ENCODE assay signal across 10 cellular contexts in the genomic region with DNA sequence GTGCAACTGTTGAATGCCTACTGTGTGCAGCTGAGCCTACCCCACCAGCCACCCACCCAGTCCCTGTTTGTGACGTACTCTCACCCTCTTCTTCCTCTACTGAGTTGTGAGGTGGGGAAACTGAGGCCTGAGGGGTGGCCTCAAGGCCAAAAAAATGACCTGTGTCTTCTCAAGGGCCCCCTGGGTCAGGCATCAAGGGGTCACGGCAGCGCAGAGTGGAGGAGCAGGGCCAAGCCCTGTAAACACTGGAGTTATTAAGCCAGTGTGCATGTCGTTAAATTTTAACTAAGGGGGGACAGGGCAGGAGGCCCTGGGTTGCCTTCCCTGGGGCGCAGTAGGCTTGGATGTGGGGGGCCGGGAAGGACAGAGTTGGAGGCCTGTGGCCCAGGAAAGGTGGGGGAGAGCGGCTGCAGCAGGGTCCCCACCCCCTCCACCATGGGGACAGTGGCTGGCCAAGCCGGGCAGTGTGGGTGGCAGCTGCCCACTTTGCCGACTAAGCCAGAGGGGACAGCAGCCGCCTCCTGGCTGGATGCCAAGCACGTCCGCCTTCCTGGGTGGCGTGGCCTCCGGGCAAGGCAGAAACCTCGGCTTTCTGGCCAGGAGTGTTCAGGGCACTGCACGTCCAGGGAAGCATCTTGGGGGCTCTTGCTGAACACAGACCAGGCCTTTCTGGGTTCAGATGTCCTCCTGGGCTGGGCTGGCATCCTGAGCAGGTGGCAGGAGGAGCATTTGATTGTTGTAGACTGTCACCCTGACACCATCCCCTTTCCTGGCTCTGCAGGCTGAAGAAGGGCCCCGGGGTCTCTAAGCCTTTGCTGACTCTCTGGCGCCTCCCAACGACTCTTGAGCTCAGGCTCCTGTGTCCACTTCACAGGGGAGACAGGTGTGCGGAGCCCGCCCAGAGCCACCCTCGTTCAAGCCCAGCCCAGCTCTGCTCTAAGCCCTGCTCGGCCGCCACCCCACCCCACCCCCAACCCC. TPM values are rescaled to one million over a fixed set of nuclear protein-coding genes. Genes with fewer than 3 reads are reported as not detected.
A peak's percentile ranks its signal among the peaks of the same experiment; 100 is the strongest.
DNase-seq lines count a peak whose midpoint lies in the region; ATAC-seq, FAIRE-seq and TF ChIP-seq lines count a peak whose summit lies in the region.
"Had no signal": no experiment of that assay in that cellular context is flagged by ENCODE, and none has a peak within 500 bp of the region (broad histone marks: within the 10 kb centered on the region; RNA-seq: fewer than 3 reads in every experiment).

No MANE protein-coding gene starts in this region.

- H3K79me1 ChIP-seq in mesenchymal stem cell (replicated peaks; ENCODE audit: low read length, poor library complexity, severe bottlenecking), result no peaks in the 10 kb centered on the region

- no peak for FAIRE-seq in GM19239 (lab: Jason Lieb, UNC)
- no peak for FAIRE-seq in K562 (lab: Jason Lieb, UNC)
- FAIRE-seq: frontal cortex had no signal

- H3K23ac ChIP-seq in mesenchymal stem cell (ENCODE audit: low read length in 2 of 2), result no peak overlapping the region

- H3K4me2 ChIP-seq in BLaER1, result peak overlapping the region; percentile 89
- no peak overlapping the region for H3K4me2 ChIP-seq in K562 (ENCODE audit: insufficient read depth, low read length)
- peak overlapping the region; percentile 20 for H3K4me2 ChIP-seq in mesenchymal stem cell (ENCODE audit: low read length, poor library complexity, severe bottlenecking)

- intact Hi-C loops in K562 (cut with micrococcal nuclease), result loop anchor here (1.0 kb wide), 1 partner anchor 44 kb away; no protein-coding TSS in a partner anchor
- intact Hi-C loops in gastrocnemius medialis (cut with DNase I; ENCODE audit: low total_unique reads), result loop anchor here (2.0 kb wide), 1 partner anchor 44 kb away; no protein-coding TSS in a partner anchor

- H3K18ac ChIP-seq in mesenchymal stem cell (ENCODE audit: low read depth in 1 of 2, low read length in 2 of 2), result no peak overlapping the region

- no peak overlapping the region for H2BK120ac ChIP-seq in mesenchymal stem cell (ENCODE audit: low read depth, low read length)

- H3K4me1 ChIP-seq in BLaER1 (peaks cover 31% of the 10 kb centered on the region), K562 (replicated peaks in 1 of 2; ENCODE audit: control insufficient read depth in 2 of 2, insufficient read depth in 2 of 2, low read length in 2 of 2) (peaks cover 0 to 22% of the 10 kb centered on the region in 2 experiments; a peak in 2 of 5 replicates), mesenchymal stem cell (ENCODE audit: control insufficient read depth, insufficient read depth, low read depth, low read length) (peaks cover 17% of the 10 kb centered on the region), gastrocnemius medialis (no peaks in the 10 kb centered on the region)

- no peak overlapping the region for H3K27ac ChIP-seq in BLaER1
- H3K27ac ChIP-seq in K562 (ENCODE audit: extremely low read depth, low read depth, low read length), result no peak overlapping the region
- H3K27ac ChIP-seq in mesenchymal stem cell (ENCODE audit: low read length, poor library complexity, severe bottlenecking), result no peak overlapping the region
- no peak overlapping the region for H3K27ac ChIP-seq in gastrocnemius medialis
- H3K27ac ChIP-seq: thoracic aorta had no signal

- H3K27me3 ChIP-seq in BLaER1, result no peaks in the 10 kb centered on the region
- H3K27me3 ChIP-seq in K562 (ENCODE audit: control insufficient read depth in 2 of 2, insufficient read depth in 2 of 2, low read length in 2 of 2), result peaks cover under 1 to 9% of the 10 kb centered on the region in 2 experiments; a peak in 3 of 5 replicates
- peaks cover 9 to 28% of the 10 kb centered on the region in 2 experiments for H3K27me3 ChIP-seq in mesenchymal stem cell (ENCODE audit: control insufficient read depth in 1 of 2, insufficient read depth in 1 of 2, low read length in 2 of 2)
- H3K27me3 ChIP-seq in gastrocnemius medialis, result peaks cover 0 to 9% (median 6%) of the 10 kb centered on the region in 3 donors

- TF ChIP-seq EP300 in K562 (IDR thresholded peaks at IDR 0.05; ENCODE audit: low read length), result no peak

- POLR2A ChIA-PET in K562 (lab: Yijun Ruan, JAX), result interaction anchor here (0.7 kb wide), 1 partner anchor 398 kb away, joined by 3 read pairs; no protein-coding TSS in a partner anchor

- no peak overlapping the region for H3K9ac ChIP-seq in BLaER1
- H3K9ac ChIP-seq in K562 (ENCODE audit: insufficient read depth in 1 of 2, low read depth in 2 of 2, low read length in 2 of 2), result 0 out of 4 replicates have a peak overlapping the region, but pooled peaks of 1 of the 2 experiments have one; percentile 17
- H3K9ac ChIP-seq in mesenchymal stem cell (ENCODE audit: low read length), result no peak overlapping the region

- no TSS peak for BruUV-seq in K562 (replicated peaks; lab: Mats Ljungman, UMichigan)

- peaks cover 20% of the 10 kb centered on the region for H3K36me3 ChIP-seq in BLaER1
- H3K36me3 ChIP-seq in K562 (ENCODE audit: control insufficient read depth, insufficient read depth, low read length), result no peaks in the 10 kb centered on the region
- H3K36me3 ChIP-seq in mesenchymal stem cell (ENCODE audit: control insufficient read depth in 1 of 2, insufficient read depth in 2 of 2, low read depth in 1 of 2, low read length in 2 of 2), result no peaks in the 10 kb centered on the region
- H3K36me3 ChIP-seq in gastrocnemius medialis, result no peaks in the 10 kb centered on the region
- H3K36me3 ChIP-seq: thoracic aorta had no signal

- H2BK12ac ChIP-seq in mesenchymal stem cell (ENCODE audit: low read length in 2 of 2), result no peak overlapping the region

- CTCF ChIA-PET in K562 (lab: Yijun Ruan, JAX; ENCODE audit: low intra/inter-chr PET ratio), result interaction anchor here (0.9 kb wide), 1 partner anchor 44 kb away, joined by 4 read pairs; no protein-coding TSS in a partner anchor

- H3K4me3 ChIP-seq in BLaER1 (no peak overlapping the region), K562 (no peak overlapping the region), mesenchymal stem cell (ENCODE audit: insufficient read depth in 1 of 2, low read depth in 1 of 2, low read length in 2 of 2) (no peak overlapping the region), gastrocnemius medialis (no peak overlapping the region)

- no peak overlapping the region for H4K91ac ChIP-seq in mesenchymal stem cell (ENCODE audit: low read length)

- in situ Hi-C loops in K562 (cut with MboI), result no loop called here
- in situ Hi-C loops in gastrocnemius medialis (cut with MboI; ENCODE audit: low sequenced_read_pairs in 4 of 4), result no loop called here

- TF ChIP-seq POLR2A in K562 (conservative IDR thresholded peaks at IDR 0.05), result no peak
- no peak for TF ChIP-seq POLR2A in gastrocnemius medialis (IDR thresholded peaks at IDR 0.05)

- peak; percentile 82 for ATAC-seq in K562
- no peak for ATAC-seq in gastrocnemius medialis
- no peak for ATAC-seq in HG03139 (IDR thresholded peaks at IDR 0.05; ENCODE audit: unreplicated experiment)
- no peak for ATAC-seq in GM19463 (IDR thresholded peaks at IDR 0.05; ENCODE audit: unreplicated experiment)

- TF ChIP-seq CTCF in K562 (IDR thresholded peaks at IDR 0.05 in 2 of 3, conservative IDR thresholded peaks at IDR 0.05 in 1 of 3; ENCODE audit: insufficient read depth in 2 of 3, low read depth in 1 of 3, low read length in 3 of 3) (peak; percentile 56 to 60 (median 56)), gastrocnemius medialis (IDR thresholded peaks at IDR 0.05 in 4 of 5, conservative IDR thresholded peaks at IDR 0.05 in 1 of 5) (no peak)

- H4K8ac ChIP-seq in mesenchymal stem cell (ENCODE audit: low read length), result no peak overlapping the region

- no peak overlapping the region for H2BK5ac ChIP-seq in mesenchymal stem cell (ENCODE audit: low read depth, low read length, poor library complexity, severe bottlenecking)

- no peak overlapping the region for H2BK15ac ChIP-seq in mesenchymal stem cell (ENCODE audit: low read depth, poor library complexity, severe bottlenecking)

- peak in 1 of 2 experiments; percentile 38; a peak in 2 of 4 replicates for TF ChIP-seq RAD21 in K562 (CRISPR knock-in tag; conservative IDR thresholded peaks at IDR 0.05 in 1 of 2, IDR thresholded peaks at IDR 0.05 in 1 of 2)

- 34% methylated on average over 23 of the region's 24 CpGs for WGBS in K562 (ENCODE audit: insufficient coverage, low coverage, missing lambda C conversion rate)
- 56% methylated on average over 19 of the region's 24 CpGs for WGBS in mesenchymal stem cell

- no peak overlapping the region for H3K14ac ChIP-seq in mesenchymal stem cell (ENCODE audit: low read length in 2 of 2)

- H2AFZ ChIP-seq in K562 (ENCODE audit: low read depth, low read length) (no peak overlapping the region), mesenchymal stem cell (ENCODE audit: low read depth, low read length) (no peak overlapping the region)

- H2AK5ac ChIP-seq in mesenchymal stem cell (ENCODE audit: low read length, severe bottlenecking), result no peak overlapping the region

- H3K9me1 ChIP-seq in K562 (ENCODE audit: control insufficient read depth, insufficient read depth, low read length), result no peaks in the 10 kb centered on the region

- peak; percentile 75 for DNase-seq in GM19239 (ENCODE audit: insufficient read length, low spot score)
- DNase-seq in NCI-H510A treated with DMSO at 0.1 percent for 48 hours (lab: John Stamatoyannopoulos, UW), result peak; percentile 86
- peak; percentile 36 to 70 (median 48) for DNase-seq in K562 (ENCODE audit: extremely low read depth in 1 of 4, low spot score in 3 of 4)
- peak; percentile 29 for DNase-seq in mesenchymal stem cell
- no peak for DNase-seq in gastrocnemius medialis

- no peaks in the 10 kb centered on the region for H3K79me2 ChIP-seq in K562 (ENCODE audit: control insufficient read depth, insufficient read depth, low read length)

- H3K4ac ChIP-seq in mesenchymal stem cell (ENCODE audit: low read depth in 1 of 2, low read length in 2 of 2), result no peak overlapping the region

- H4K20me1 ChIP-seq in BLaER1, result peaks cover 18% of the 10 kb centered on the region
- no peaks in the 10 kb centered on the region for H4K20me1 ChIP-seq in K562 (replicated peaks; ENCODE audit: control insufficient read depth, insufficient read depth, low read length)

- H3K9me3 ChIP-seq in BLaER1 (no peaks in the 10 kb centered on the region), K562 (replicated peaks; ENCODE audit: control insufficient read depth, insufficient read depth, low read depth, low read length) (no peaks in the 10 kb centered on the region), mesenchymal stem cell (ENCODE audit: control insufficient read depth, low read length) (no peaks in the 10 kb centered on the region), gastrocnemius medialis (no peaks in the 10 kb centered on the region)
- H3K9me3 ChIP-seq: thoracic aorta had no signal

RNA-seq across cellular contexts. Expression of a gene that starts 1.9 kb away (rescaled TPM):
- total RNA-seq in K562 (2011; cell fraction: chromatin; rRNA removed; ENCODE audit: low replicate concordance), result 2.7 and 9.3 TPM in 2 replicates
- total RNA-seq in K562 (2011; cell fraction: nucleolus; rRNA removed), result 2.4 and 3.3 TPM in 2 replicates
- 3.4 and 3.6 TPM in 2 replicates for total RNA-seq in K562 (2011; cell fraction: nucleoplasm; rRNA removed)
- total RNA-seq in K562 (2014; rRNA removed), result 0.77 and 2.3 TPM in 2 replicates
- 0.03 and 0.29 TPM in 2 replicates for total RNA-seq in K562 (2014; rRNA removed; fragmentation: Illumina TruSeq; extraction: Trizol)
- total RNA-seq in K562 (2015; rRNA removed; fragmentation: Illumina TruSeq; extraction: Trizol), result 0.14 and 0.19 TPM in 2 replicates
- total RNA-seq in K562 (2021), result 1.2 and 1.4 TPM in 2 replicates
- 1.1 and 1.2 TPM in 2 replicates for polyA plus RNA-seq in K562 (2011; rRNA removed)
- 0.80 and 4.7 TPM in 2 replicates for polyA plus RNA-seq in K562 (2011; cell fraction: cytosol; rRNA removed)
- polyA plus RNA-seq in K562 (2011; cell fraction: nucleus; rRNA removed), result 1.7 and 4.8 TPM in 2 replicates
- 0.60 and 0.78 TPM in 2 replicates for polyA plus RNA-seq in K562 (2012)
- polyA plus RNA-seq in K562 (2014; fragmentation: Illumina TruSeq; extraction: Trizol), result 0.37 and 1.1 TPM in 2 replicates
- polyA plus RNA-seq in K562 (2014; fragmentation: Nextera tagmentation; extraction: Ambion mirVana), result under 1 TPM; 0.01 to 0.03 TPM
- 0.82 and 1.2 TPM in 2 replicates for polyA plus RNA-seq in K562 (2014; rRNA removed)
- 0.36 and 2.3 TPM in 2 replicates for polyA minus RNA-seq in K562 (2011; rRNA and poly(A)+ RNA removed)
- 0.86 and 4.1 TPM in 2 replicates for polyA minus RNA-seq in K562 (2011; cell fraction: cytosol; rRNA and poly(A)+ RNA removed)
- 0.44 and 0.54 TPM in 2 replicates for polyA minus RNA-seq in K562 (2011; cell fraction: nucleus; rRNA and poly(A)+ RNA removed)
- polyA plus RNA-seq in mesenchymal stem cell (2013, experiment 1 of 2), result 10.2 TPM
- 9.8 TPM for polyA plus RNA-seq in mesenchymal stem cell (2013, experiment 2 of 2)
- 1 to 10 TPM; 1.7 to 5.4 (median 3.6) TPM for total RNA-seq in gastrocnemius medialis

Comparison
In these comparisons a context has a peak if more than half of its experiments do, and no peak if none do; other contexts are left out.
1. DNase-seq: peak in GM19239 (single experiment), NCI-H510A treated with DMSO at 0.1 percent for 48 hours (single experiment), K562 (4 of 4) and mesenchymal stem cell (single experiment); none in gastrocnemius medialis (0 of 2).
2. CTCF ChIP-seq: peak in K562 (3 of 3); none in gastrocnemius medialis (0 of 5).